Comparison of ENCODE assay signal across 9 cellular contexts in genomic region chr3:119562307-119562961, GRCh38. TPM values are rescaled to one million over a fixed set of nuclear protein-coding genes. Genes with fewer than 3 reads are reported as not detected.
DNase-seq lines count a peak whose midpoint lies in the region; ATAC-seq lines count a peak whose summit lies in the region.
"Had no signal": no experiment of that assay in that cellular context is flagged by ENCODE, and none has a peak within 500 bp of the region (broad histone marks: within the 10 kb centered on the region; RNA-seq: fewer than 3 reads in every experiment).

No MANE protein-coding gene starts in this region.

- ATAC-seq in HG02970 (IDR thresholded peaks at IDR 0.05; ENCODE audit: low FRiP score, unreplicated experiment): peak; percentile 78
- peak; percentile 33 to 83 (median 49) for ATAC-seq in T-cell (replicated peaks in 1 of 4)

- no peak overlapping the region for H3K4me3 Mint-ChIP-seq in T-cell

- no peak overlapping the region for H3K27ac ChIP-seq in substantia nigra (ENCODE audit: low read depth, low read length, poor library complexity, severe bottlenecking)
- H3K27ac ChIP-seq: 22Rv1 had no signal

- peaks cover 0 to 1% of the 10 kb centered on the region in 2 donors for H3K27me3 Mint-ChIP-seq in T-cell

- H3K4me1 Mint-ChIP-seq in T-cell: peaks cover 12 to 24% (median 17%) of the 10 kb centered on the region in 3 donors

- CTCF ChIA-PET in T-cell (lab: Charles Lee): no interaction called here

- DNase-seq in NK-92 treated with Interleukin-12 subunit alpha and Interleukin-12 subunit beta, amount 100 ng/mL, for 24 hours (lab: John Stamatoyannopoulos, UW): peak; percentile 79
- DNase-seq in NK-92 (lab: John Stamatoyannopoulos, UW; ENCODE audit: unreplicated experiment): no peak
- DNase-seq in T-cell: peak in 25 of 34 experiments; percentile 8 to 53 (median 28)
- DNase-seq in iris pigment epithelial cell (ENCODE audit: low read depth): peak; percentile 5
- DNase-seq in substantia nigra (lab: John Stamatoyannopoulos, UW): no peak
- DNase-seq in GOT3 (lab: John Stamatoyannopoulos, UW): no peak
- DNase-seq in DMS 273 treated with DMSO at 0.1 percent for 48 hours (lab: John Stamatoyannopoulos, UW): no peak

- H3K27ac Mint-ChIP-seq in T-cell: peak overlapping the region; percentile 71 to 73

- H3K36me3 Mint-ChIP-seq in T-cell: no peaks in the 10 kb centered on the region

- H3K9me3 Mint-ChIP-seq in T-cell: no peaks in the 10 kb centered on the region

- POLR2A ChIA-PET in T-cell (lab: Charles Lee): interaction anchor here (0.5 to 1.3 kb wide), 5 partner anchors 17 to 297 kb away, joined by 3 to 6 read pairs (median 3); partner anchors contain the start of genes ADPRH (in 1 of the 2) and TMEM39A (in 1 of the 2)

RNA-seq across cellular contexts. Expression of gene CD80, which starts 3.0 kb away (rescaled TPM):
- total RNA-seq in T-cell: 1 to 10 TPM; 1.3 to 3.5 (median 2.0) TPM

RNA-seq across cellular contexts. Expression of gene ADPRH, which starts 16.9 kb away (rescaled TPM):
- total RNA-seq in T-cell: 1 to 10 TPM in 4 of 5 donors, under 1 TPM in 1; 0.43 to 3.6 (median 1.5) TPM

RNA-seq across cellular contexts. Expression of gene PLA1A, which starts 35.3 kb away (rescaled TPM):
- not detected for total RNA-seq in T-cell

Comparison
In these comparisons a context has a peak if more than half of its experiments do, and no peak if none do; other contexts are left out.
1. DNase-seq: peak in NK-92 treated with Interleukin-12 subunit alpha and Interleukin-12 subunit beta, amount 100 ng/mL, for 24 hours (single experiment), T-cell (25 of 34) and iris pigment epithelial cell (single experiment); none in NK-92 (single experiment), substantia nigra (0 of 49), GOT3 (single experiment) and DMS 273 treated with DMSO at 0.1 percent for 48 hours (single experiment).